8 cellular contexts compared by ENCODE assay signal in the genomic region with DNA sequence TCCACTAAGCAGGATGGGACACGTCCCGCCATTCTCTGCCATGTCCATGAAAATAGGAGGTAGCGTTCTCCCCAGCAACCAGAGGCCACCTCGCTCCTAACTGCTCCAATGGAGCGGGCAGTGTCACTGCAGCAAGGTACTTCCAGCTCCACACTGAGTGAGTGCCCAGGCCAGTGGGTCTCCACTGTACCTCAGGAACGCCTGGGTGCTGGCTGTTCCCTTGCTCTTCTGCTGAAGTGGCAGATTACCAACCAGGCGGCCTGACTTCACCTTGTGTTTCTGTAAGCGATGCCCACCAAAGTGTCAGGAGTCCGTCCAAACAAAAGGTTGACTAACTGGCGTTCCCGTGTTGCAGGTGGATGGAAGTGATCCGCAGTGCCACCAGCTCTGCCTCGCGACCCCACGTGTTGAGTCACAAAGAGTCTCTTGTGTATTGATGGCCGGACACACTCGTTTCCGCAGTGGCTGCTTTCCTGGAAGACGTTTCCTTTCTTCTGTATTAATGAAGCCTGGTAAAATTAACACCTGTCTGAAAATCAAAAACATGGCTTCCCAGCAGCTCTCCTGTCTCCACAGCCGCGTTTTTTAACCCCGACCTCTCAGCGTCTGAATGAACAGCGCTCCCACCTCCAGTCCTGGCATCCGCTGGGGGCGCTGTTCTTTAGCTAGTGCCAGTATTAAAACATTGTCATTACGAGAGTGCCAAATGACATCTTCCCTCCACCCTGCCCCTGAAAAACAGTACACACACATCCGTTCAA.
DNase-seq lines count a peak whose midpoint lies in the region; ATAC-seq and TF ChIP-seq lines count a peak whose summit lies in the region.

No MANE protein-coding gene starts in this region.

- no peak overlapping the region for H3K27ac ChIP-seq in adrenal gland
- no peak overlapping the region for H3K27ac ChIP-seq in vagina

- TF ChIP-seq RAD21 in Ishikawa (IDR thresholded peaks at IDR 0.05; ENCODE audit: low read depth), result peak; percentile 4; the same call in 1 of the 2 replicates

- WGBS in adrenal gland, 4 donors, result 76 to 78% (median 77%) methylated on average over 25 to 28 of the region's 28 CpGs

- intact Hi-C loops in adrenal gland (cut with DNase I), result loop anchor here (5.0 to 10.0 kb wide), 2 partner anchors 204 to 397 kb away; no protein-coding TSS in a partner anchor
- intact Hi-C loops in vagina (cut with DNase I), result loop anchor here (10.0 kb wide), 1 partner anchor 303 kb away; a partner anchor contains a TSS

- no peak for TF ChIP-seq POLR2A in adrenal gland (IDR thresholded peaks at IDR 0.05)
- TF ChIP-seq POLR2A in vagina (IDR thresholded peaks at IDR 0.05), result no peak

- H3K27me3 ChIP-seq in adrenal gland (no peaks in the 10 kb centered on the region), vagina (no peaks in the 10 kb centered on the region)

- H3K4me3 ChIP-seq in adrenal gland (no peak overlapping the region), vagina (no peak overlapping the region)

- TF ChIP-seq CTCF in adrenal gland (IDR thresholded peaks at IDR 0.05), result peak; percentile 11 to 49 (median 34)
- peak in 2 of 3 experiments; percentile 27 to 30 for TF ChIP-seq CTCF in vagina (IDR thresholded peaks at IDR 0.05)

- DNase-seq in D341Med (ENCODE audit: low spot score), result peak; percentile 75
- DNase-seq in adrenal gland, result peak in 4 of 7 donors; percentile 47 to 71 (median 50)
- peak; percentile 65 for DNase-seq in iPS-NIHi11 (ENCODE audit: low spot score)
- DNase-seq in vagina (ENCODE audit: extremely low spot score in 2 of 2), result no peak
- no peak for DNase-seq in DMS 273 (lab: John Stamatoyannopoulos, UW; ENCODE audit: unreplicated experiment)
- DNase-seq in NCI-H2227 treated with DMSO at 0.1 percent for 48 hours (lab: John Stamatoyannopoulos, UW), result no peak

- no peak for ATAC-seq in activated CD4-positive, CD25-positive, alpha-beta regulatory T cell treated with anti-CD3 and anti-CD28 coated beads, Interleukin-2, amount 50 U/mL, for 24 hours

- no peak for TF ChIP-seq EP300 in Ishikawa (IDR thresholded peaks at IDR 0.05; ENCODE audit: borderline replicate concordance)

- H3K4me1 ChIP-seq in adrenal gland (replicated peaks in 1 of 2), result peaks cover 0 to 4% of the 10 kb centered on the region in 2 donors
- peaks cover 56% of the 10 kb centered on the region for H3K4me1 ChIP-seq in vagina

- H3K9me3 ChIP-seq in adrenal gland (replicated peaks in 1 of 3) (no peaks in the 10 kb centered on the region), vagina (no peaks in the 10 kb centered on the region)

- H3K36me3 ChIP-seq in adrenal gland (replicated peaks in 1 of 2) (peaks cover 0 to 36% of the 10 kb centered on the region in 2 donors), vagina (peaks cover 0 to 28% of the 10 kb centered on the region in 2 donors)

TF ChIP-seq in Ishikawa, 13 proteins besides CTCF, POLR2A, EP300 and RAD21:
- TF ChIP-seq CEBPB (IDR thresholded peaks at IDR 0.05), result no peak

Comparison
In these comparisons a context has a peak if more than half of its experiments do, and no peak if none do; other contexts are left out.
1. DNase-seq: peak in D341Med (single experiment), adrenal gland (4 of 7) and iPS-NIHi11 (single experiment); none in vagina (0 of 2), DMS 273 (single experiment) and NCI-H2227 treated with DMSO at 0.1 percent for 48 hours (single experiment).